Comparison of ENCODE assay signal across 15 cellular contexts in the genomic region with DNA sequence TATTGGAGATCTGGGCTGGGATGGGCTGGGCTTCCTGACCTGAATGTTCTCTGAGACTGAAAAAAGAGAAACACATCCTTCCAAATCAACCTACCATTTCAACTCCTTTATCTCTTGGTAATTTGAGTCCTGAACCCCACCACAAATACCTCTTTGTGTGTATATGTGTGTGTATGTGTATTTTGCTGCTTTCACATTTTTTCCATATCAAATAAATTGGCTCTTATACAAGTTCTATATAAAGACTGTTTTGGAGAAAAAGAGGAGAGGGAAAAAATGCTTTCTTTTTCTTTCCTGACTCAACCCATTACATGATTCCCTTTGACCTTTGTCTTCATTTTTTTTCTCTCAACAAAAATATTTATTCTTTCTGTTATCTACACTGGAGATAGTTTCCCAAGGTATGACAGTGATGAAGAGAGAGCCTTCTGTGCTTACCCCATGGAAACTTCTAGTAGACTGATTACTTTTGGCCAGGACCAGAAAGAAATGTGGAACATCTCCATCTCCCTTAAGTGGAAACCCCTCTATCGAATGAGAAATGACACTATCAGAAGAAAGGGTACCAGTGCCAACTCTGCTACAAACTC.
"Had no signal": no experiment of that assay in that cellular context is flagged by ENCODE, and none has a peak within 500 bp of the region (broad histone marks: within the 10 kb centered on the region; RNA-seq: fewer than 3 reads in every experiment).

No MANE protein-coding gene starts in this region.

- DNase-seq: activated CD4-positive, alpha-beta memory T cell treated with anti-CD3 and anti-CD28 coated beads, Interleukin-2, amount 10 ng/mL, durations not matched to agents 7 days and 5 days; activated naive CD4-positive, alpha-beta T cell treated with anti-CD3 and anti-CD28 coated beads, Interleukin-2, amount 10 ng/mL, durations not matched to agents 7 days and 5 days; activated T-cell treated with anti-CD3 and anti-CD28 coated beads, Interleukin-2, amount 50 U/mL, for 24 hours; caudate nucleus; effector CD8-positive, alpha-beta T cell; hippocampal formation; ovary; spleen; stimulated activated naive CD8-positive, alpha-beta T cell treated with anti-CD3 and anti-CD28 coated beads, Interleukin-15, amount 100 ng/mL, for 72 hours; WERI-Rb-1 had no signal

- H3K27me3 Mint-ChIP-seq: activated CD4-positive, alpha-beta memory T cell treated with anti-CD3 and anti-CD28 coated beads, Interleukin-2, amount 10 ng/mL, durations not matched to agents 7 days and 5 days; activated naive CD4-positive, alpha-beta T cell treated with anti-CD3 and anti-CD28 coated beads, Interleukin-2, amount 10 ng/mL, durations not matched to agents 7 days and 5 days; activated T-cell treated with anti-CD3 and anti-CD28 coated beads, Interleukin-2, amount 50 U/mL, for 24 hours; stimulated activated naive CD8-positive, alpha-beta T cell treated with anti-CD3 and anti-CD28 coated beads, Interleukin-15, amount 100 ng/mL, for 72 hours had no signal

- H3K36me3 ChIP-seq: gastroesophageal sphincter, ovary, spleen, WERI-Rb-1 had no signal

- FAIRE-seq: endothelial cell of umbilical vein had no signal

- H3K4me3 ChIP-seq: gastroesophageal sphincter, ovary, spleen had no signal

- H3K9me3 ChIP-seq: gastroesophageal sphincter, ovary, spleen had no signal

- H3K27ac Mint-ChIP-seq: activated CD4-positive, alpha-beta memory T cell treated with anti-CD3 and anti-CD28 coated beads, Interleukin-2, amount 10 ng/mL, durations not matched to agents 7 days and 5 days; activated naive CD4-positive, alpha-beta T cell treated with anti-CD3 and anti-CD28 coated beads, Interleukin-2, amount 10 ng/mL, durations not matched to agents 7 days and 5 days; activated T-cell treated with anti-CD3 and anti-CD28 coated beads, Interleukin-2, amount 50 U/mL, for 24 hours; T-helper 1 cell treated with Interleukin-12 subunit alpha and Interleukin-12 subunit beta and Interleukin-4 antibody, amounts not matched to agents 30 μg/mL and 1 μg/mL, for 36 hours; type B pancreatic cell had no signal

- H3K9me3 Mint-ChIP-seq: activated CD4-positive, alpha-beta memory T cell treated with anti-CD3 and anti-CD28 coated beads, Interleukin-2, amount 10 ng/mL, durations not matched to agents 7 days and 5 days; activated naive CD4-positive, alpha-beta T cell treated with anti-CD3 and anti-CD28 coated beads, Interleukin-2, amount 10 ng/mL, durations not matched to agents 7 days and 5 days; activated T-cell treated with anti-CD3 and anti-CD28 coated beads, Interleukin-2, amount 50 U/mL, for 24 hours; T-helper 1 cell treated with Interleukin-12 subunit alpha and Interleukin-12 subunit beta and Interleukin-4 antibody, amounts not matched to agents 30 μg/mL and 1 μg/mL, for 36 hours; type B pancreatic cell had no signal

- H3K27ac ChIP-seq: gastroesophageal sphincter, ovary, spleen, WERI-Rb-1 had no signal

- H3K4me1 ChIP-seq: gastroesophageal sphincter, spleen had no signal

- ATAC-seq: gastroesophageal sphincter; sciatic nerve; stimulated activated naive CD8-positive, alpha-beta T cell treated with anti-CD3 and anti-CD28 coated beads, Interleukin-15, amount 100 ng/mL, for 72 hours had no signal

- H3K36me3 Mint-ChIP-seq: activated naive CD4-positive, alpha-beta T cell treated with anti-CD3 and anti-CD28 coated beads, Interleukin-2, amount 10 ng/mL, durations not matched to agents 7 days and 5 days had no signal

- H3K27me3 ChIP-seq: gastroesophageal sphincter, ovary, spleen had no signal

- H3K4me3 Mint-ChIP-seq: activated CD4-positive, alpha-beta memory T cell treated with anti-CD3 and anti-CD28 coated beads, Interleukin-2, amount 10 ng/mL, durations not matched to agents 7 days and 5 days; activated naive CD4-positive, alpha-beta T cell treated with anti-CD3 and anti-CD28 coated beads, Interleukin-2, amount 10 ng/mL, durations not matched to agents 7 days and 5 days; activated T-cell treated with anti-CD3 and anti-CD28 coated beads, Interleukin-2, amount 50 U/mL, for 24 hours; stimulated activated naive CD8-positive, alpha-beta T cell treated with anti-CD3 and anti-CD28 coated beads, Interleukin-15, amount 100 ng/mL, for 72 hours; T-helper 1 cell treated with Interleukin-12 subunit alpha and Interleukin-12 subunit beta and Interleukin-4 antibody, amounts not matched to agents 30 μg/mL and 1 μg/mL, for 36 hours; type B pancreatic cell had no signal

- H3K4me1 Mint-ChIP-seq: activated CD4-positive, alpha-beta memory T cell treated with anti-CD3 and anti-CD28 coated beads, Interleukin-2, amount 10 ng/mL, durations not matched to agents 7 days and 5 days; activated naive CD4-positive, alpha-beta T cell treated with anti-CD3 and anti-CD28 coated beads, Interleukin-2, amount 10 ng/mL, durations not matched to agents 7 days and 5 days; stimulated activated naive CD8-positive, alpha-beta T cell treated with anti-CD3 and anti-CD28 coated beads, Interleukin-15, amount 100 ng/mL, for 72 hours had no signal
